Comparison of ENCODE assay signal across 8 cellular contexts in genomic region chr1:10398734-10399486, GRCh38.
DNase-seq lines count a peak whose midpoint lies in the region; FAIRE-seq and TF ChIP-seq lines count a peak whose summit lies in the region.

PGD (plus strand) TSS chr1:10399064; CDS start chr1:10399118, 54 bp downstream.

- peak within 1 kb of the TSS; percentile 90 for H3K9ac ChIP-seq in Loucy (ENCODE audit: low read depth, low read length, poor library complexity, severe bottlenecking)

- H3K4me3 ChIP-seq in Loucy (ENCODE audit: low read length, poor library complexity, severe bottlenecking) = peak within 1 kb of the TSS; percentile 83
- peak within 1 kb of the TSS; percentile 90 for H3K4me3 ChIP-seq in fibroblast of pulmonary artery (replicated peaks; ENCODE audit: low read depth, low read length)

- H3K4me1 ChIP-seq in Loucy (ENCODE audit: insufficient read depth, low read length, poor library complexity, severe bottlenecking) = peaks cover 20% of the 10 kb centered on the region

- H3K4me3 Mint-ChIP-seq in nephron = peak within 1 kb of the TSS; percentile 94 to 97 (median 95)
- peak within 1 kb of the TSS; percentile 90 for H3K4me3 Mint-ChIP-seq in stimulated activated naive CD8-positive, alpha-beta T cell treated with anti-CD3 and anti-CD28 coated beads, Interleukin-15, Interleukin-2, amounts not matched to agents 100 ng/mL and 50 ng/mL, for 24 hours

- peak; percentile 99 for DNase-seq in EL
- DNase-seq in H54 (ENCODE audit: insufficient read length, low spot score) = peak; percentile 79
- DNase-seq in activated effector memory CD4-positive, alpha-beta T cell treated with Interleukin-2 at 50 U/mL for 16 hours = peak; percentile 96
- DNase-seq in fibroblast of pulmonary artery (ENCODE audit: low read depth) = peak; percentile 99

- H3K36me3 Mint-ChIP-seq in nephron (ENCODE audit: low read depth) = peaks cover 38% of the 10 kb centered on the region
- peaks cover 24% of the 10 kb centered on the region for H3K36me3 Mint-ChIP-seq in stimulated activated naive CD8-positive, alpha-beta T cell treated with anti-CD3 and anti-CD28 coated beads, Interleukin-15, Interleukin-2, amounts not matched to agents 100 ng/mL and 50 ng/mL, for 24 hours (ENCODE audit: low read depth)

- FAIRE-seq in H54 (lab: Jason Lieb, UNC) = peak; percentile 53

- no peaks in the 10 kb centered on the region for H3F3A ChIP-seq in Loucy (ENCODE audit: low read depth)

- no peaks in the 10 kb centered on the region for H3K27me3 Mint-ChIP-seq in nephron (ENCODE audit: low read depth)
- no peaks in the 10 kb centered on the region for H3K27me3 Mint-ChIP-seq in stimulated activated naive CD8-positive, alpha-beta T cell treated with anti-CD3 and anti-CD28 coated beads, Interleukin-15, Interleukin-2, amounts not matched to agents 100 ng/mL and 50 ng/mL, for 24 hours

- H3K27ac Mint-ChIP-seq in nephron = peak within 1 kb of the TSS; percentile 80 to 96 (median 82)
- H3K27ac Mint-ChIP-seq in stimulated activated naive CD8-positive, alpha-beta T cell treated with anti-CD3 and anti-CD28 coated beads, Interleukin-15, Interleukin-2, amounts not matched to agents 100 ng/mL and 50 ng/mL, for 24 hours = peak within 1 kb of the TSS; percentile 89

- no peaks in the 10 kb centered on the region for H3K9me2 ChIP-seq in Loucy (replicated peaks; ENCODE audit: low read depth, low read length)

- TF ChIP-seq CTCF in Loucy (conservative IDR thresholded peaks at IDR 0.05; ENCODE audit: low read length) = no peak
- no peak for TF ChIP-seq CTCF in fibroblast of pulmonary artery (IDR thresholded peaks at IDR 0.05; ENCODE audit: low read length, missing control alignments)
- no peak for TF ChIP-seq CTCF in nephron (IDR thresholded peaks at IDR 0.05; ENCODE audit: unreplicated experiment in 3 of 3)

- H3K4me1 Mint-ChIP-seq in nephron = peaks cover 27% of the 10 kb centered on the region
- H3K4me1 Mint-ChIP-seq in stimulated activated naive CD8-positive, alpha-beta T cell treated with anti-CD3 and anti-CD28 coated beads, Interleukin-15, Interleukin-2, amounts not matched to agents 100 ng/mL and 50 ng/mL, for 24 hours (ENCODE audit: low read depth) = peaks cover 31% of the 10 kb centered on the region

- H3K4me2 ChIP-seq in Loucy (ENCODE audit: low read depth, low read length, poor library complexity, severe bottlenecking) = peak within 1 kb of the TSS; percentile 89

- TF ChIP-seq POLR2A in H54 (IDR thresholded peaks at IDR 0.05; ENCODE audit: low read depth, low read length) (peak; percentile 55), Raji (IDR thresholded peaks at IDR 0.05; ENCODE audit: insufficient read depth, low read depth, low read length) (peak; percentile 95)

- peak within 1 kb of the TSS; percentile 91 for H2AFZ ChIP-seq in Loucy (ENCODE audit: low read length)

- H3K79me2 ChIP-seq in Loucy (ENCODE audit: insufficient read depth, low read length) = peaks cover 42% of the 10 kb centered on the region

- peaks cover 3% of the 10 kb centered on the region for H3K9me3 Mint-ChIP-seq in nephron
- H3K9me3 Mint-ChIP-seq in stimulated activated naive CD8-positive, alpha-beta T cell treated with anti-CD3 and anti-CD28 coated beads, Interleukin-15, Interleukin-2, amounts not matched to agents 100 ng/mL and 50 ng/mL, for 24 hours = no peaks in the 10 kb centered on the region

- H3K27me3 ChIP-seq in Loucy (ENCODE audit: insufficient read depth, low read length, poor library complexity, severe bottlenecking) = no peaks in the 10 kb centered on the region

- H3K36me3 ChIP-seq in Loucy (ENCODE audit: insufficient read depth, low read length) = peaks cover 14% of the 10 kb centered on the region; the same call in 1 of the 2 replicates

- no peaks in the 10 kb centered on the region for H3K9me3 ChIP-seq in Loucy (ENCODE audit: insufficient read depth, low read depth, low read length)

- peaks cover 23% of the 10 kb centered on the region for H4K20me1 ChIP-seq in Loucy (ENCODE audit: insufficient read depth, low read length, poor library complexity, severe bottlenecking)

Comparison
In these comparisons a context has a peak if more than half of its experiments do, and no peak if none do; other contexts are left out.
1. Peak in every context shown above with its lines: DNase-seq and H3K4me3 ChIP-seq.